10 cellular contexts compared by ENCODE assay signal in the genomic region with DNA sequence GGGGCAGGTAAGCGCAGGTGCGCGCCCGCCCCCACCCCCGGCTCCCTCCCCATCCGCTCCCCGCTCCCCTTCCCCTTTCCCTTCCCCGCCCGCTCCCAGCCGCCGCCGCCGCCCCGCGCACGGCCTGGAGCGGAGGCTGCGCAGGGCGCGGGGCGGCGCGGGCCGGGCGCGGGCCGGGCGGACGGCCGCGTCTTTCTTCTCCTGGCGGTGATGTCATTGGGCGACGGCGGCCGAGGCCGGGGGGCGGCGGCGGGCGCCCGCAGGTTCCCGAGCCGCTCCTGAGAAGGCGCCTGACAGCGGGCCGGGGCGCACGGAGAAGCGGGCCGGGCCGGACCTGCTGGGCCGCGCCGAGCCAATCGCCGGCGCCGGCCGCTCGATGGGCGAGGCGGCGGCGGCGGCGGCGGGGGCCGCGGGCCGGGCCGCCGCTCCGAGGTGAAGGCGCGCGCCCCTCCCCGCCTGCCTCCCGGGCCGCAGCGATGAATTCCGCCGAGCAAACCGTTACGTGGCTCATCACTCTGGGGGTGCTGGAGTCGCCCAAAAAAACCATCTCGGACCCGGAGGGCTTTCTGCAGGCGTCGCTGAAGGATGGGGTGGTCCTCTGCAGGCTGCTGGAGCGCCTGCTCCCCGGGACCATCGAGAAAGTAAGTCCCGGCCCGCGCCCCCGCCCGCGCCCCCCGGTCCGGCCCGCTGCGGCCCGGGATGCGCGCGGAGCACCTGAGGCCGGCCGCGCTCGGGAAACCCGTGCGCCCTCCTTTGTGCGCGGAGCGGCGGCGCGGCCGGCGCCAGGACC. TPM values are rescaled to one million over a fixed set of nuclear protein-coding genes. Genes with fewer than 3 reads are reported as not detected.
DNase-seq lines count a peak whose midpoint lies in the region; ATAC-seq, FAIRE-seq and TF ChIP-seq lines count a peak whose summit lies in the region.
"Had no signal": no experiment of that assay in that cellular context is flagged by ENCODE, and none has a peak within 500 bp of the region (broad histone marks: within the 10 kb centered on the region; RNA-seq: fewer than 3 reads in every experiment).

TSS of gene ARHGEF7 (plus strand) at position 260 of the 790 bp plus-strand sequence. CDS start at position 477, 217 bp downstream.

- H3K9ac ChIP-seq in keratinocyte (ENCODE audit: control insufficient read depth, extremely low read depth, insufficient read depth, low read length): no peak within 1 kb of the TSS
- peak within 1 kb of the TSS; percentile 52 for H3K9ac ChIP-seq in smooth muscle cell (ENCODE audit: low read depth)

- H3K79me2 ChIP-seq in keratinocyte (ENCODE audit: control insufficient read depth, insufficient read depth, low read length) (no peaks in the 10 kb centered on the region), smooth muscle cell (ENCODE audit: low read depth) (no peaks in the 10 kb centered on the region)

- H3K4me2 ChIP-seq in keratinocyte (ENCODE audit: control insufficient read depth, extremely low read depth, insufficient read depth, low read depth, low read length): peak within 1 kb of the TSS; percentile 81
- H3K4me2 ChIP-seq in smooth muscle cell: peak within 1 kb of the TSS; percentile 91

- H3K27me3 ChIP-seq in breast epithelium: peaks cover 0 to 66% of the 10 kb centered on the region in 2 donors
- H3K27me3 ChIP-seq in keratinocyte (ENCODE audit: control insufficient read depth, extremely low read depth, insufficient read depth, low read length): peaks cover 74% of the 10 kb centered on the region
- peaks cover 86% of the 10 kb centered on the region for H3K27me3 ChIP-seq in smooth muscle cell (ENCODE audit: low read depth)

- no peaks in the 10 kb centered on the region for H3K9me1 ChIP-seq in keratinocyte (ENCODE audit: control insufficient read depth, extremely low read depth, insufficient read depth, low read length)

- intact Hi-C loops in breast epithelium (cut with DNase I; ENCODE audit: low total_unique reads): no loop called here

- peak; percentile 63 for DNase-seq in NCI-H345 (lab: John Stamatoyannopoulos, UW)
- DNase-seq in NCI-H345 treated with DMSO at 0.1 percent for 48 hours (lab: John Stamatoyannopoulos, UW; ENCODE audit: unreplicated experiment): no peak
- DNase-seq in NCI-H1105 (lab: John Stamatoyannopoulos, UW): peak; percentile 46
- no peak for DNase-seq in breast epithelium (ENCODE audit: low spot score in 2 of 2)
- no peak for DNase-seq in keratinocyte (ENCODE audit: low read depth, low spot score)
- DNase-seq in smooth muscle cell (lab: John Stamatoyannopoulos, UW; ENCODE audit: unreplicated experiment): no peak
- no peak for DNase-seq in DMS153 (lab: John Stamatoyannopoulos, UW)
- DNase-seq: DND-41 had no signal

- H3F3A ChIP-seq in smooth muscle cell (ENCODE audit: low read depth): peaks cover 6% of the 10 kb centered on the region

- H3K4me3 ChIP-seq in breast epithelium: peak within 1 kb of the TSS; percentile 61 to 75 (median 66)
- H3K4me3 ChIP-seq in keratinocyte (ENCODE audit: control insufficient read depth in 2 of 3, extremely low read depth in 1 of 3, insufficient read depth in 2 of 3, low read depth in 1 of 3, low read length in 3 of 3): peak within 1 kb of the TSS; percentile 23 to 66 (median 60)
- H3K4me3 ChIP-seq in smooth muscle cell: peak within 1 kb of the TSS; percentile 59

- no peak for ATAC-seq in GM19328 (IDR thresholded peaks at IDR 0.05; ENCODE audit: unreplicated experiment)

- no peak for FAIRE-seq in keratinocyte (lab: Jason Lieb, UNC)
- FAIRE-seq: colon had no signal

- H3K27ac ChIP-seq in breast epithelium (peak within 1 kb of the TSS; percentile 71 to 94), keratinocyte (ENCODE audit: control insufficient read depth, insufficient read depth, low read length) (no peak within 1 kb of the TSS), smooth muscle cell (ENCODE audit: low read depth) (no peak within 1 kb of the TSS)

- H2AFZ ChIP-seq in keratinocyte (ENCODE audit: control insufficient read depth, low read length) (peak within 1 kb of the TSS; percentile 24), smooth muscle cell (ENCODE audit: low read depth) (peak within 1 kb of the TSS; percentile 87)

- H3K4me1 ChIP-seq in breast epithelium: peaks cover 0 to 5% of the 10 kb centered on the region in 2 donors
- H3K4me1 ChIP-seq in keratinocyte (ENCODE audit: control insufficient read depth, extremely low read depth, insufficient read depth, low read length): no peaks in the 10 kb centered on the region
- peaks cover 12% of the 10 kb centered on the region for H3K4me1 ChIP-seq in smooth muscle cell (ENCODE audit: low read depth)

- H3K9me3 ChIP-seq in breast epithelium (no peaks in the 10 kb centered on the region), keratinocyte (ENCODE audit: control insufficient read depth, low read depth, low read length) (no peaks in the 10 kb centered on the region), smooth muscle cell (replicated peaks; ENCODE audit: low read depth) (no peaks in the 10 kb centered on the region)

- dilution Hi-C loops in keratinocyte (cut with MboI; ENCODE audit: extremely low pct_ligation_motif_present, low sequenced_read_pairs): no loop called here

- H4K20me1 ChIP-seq in keratinocyte (ENCODE audit: control insufficient read depth, extremely low read depth, insufficient read depth, low read length) (no peaks in the 10 kb centered on the region), smooth muscle cell (ENCODE audit: low read depth) (no peaks in the 10 kb centered on the region)

- 5% methylated on average over 4 of the region's 121 CpGs for WGBS in smooth muscle cell (ENCODE audit: low lambda C conversion rate)

- H3K36me3 ChIP-seq in breast epithelium (no peaks in the 10 kb centered on the region), keratinocyte (ENCODE audit: control insufficient read depth in 2 of 2, extremely low read depth in 1 of 2, insufficient read depth in 2 of 2, low read length in 2 of 2) (no peaks in the 10 kb centered on the region), smooth muscle cell (ENCODE audit: low read depth) (no peaks in the 10 kb centered on the region)

- TF ChIP-seq CTCF in breast epithelium (IDR thresholded peaks at IDR 0.05): no peak
- no peak for TF ChIP-seq CTCF in keratinocyte (optimal IDR thresholded peaks at IDR 0.05 in 1 of 3, IDR thresholded peaks at IDR 0.05 in 1 of 3, conservative IDR thresholded peaks at IDR 0.05 in 1 of 3; ENCODE audit: extremely low read depth in 1 of 3, insufficient read depth in 2 of 3, low read length in 3 of 3)
- no peak for TF ChIP-seq CTCF in smooth muscle cell (IDR thresholded peaks at IDR 0.05; ENCODE audit: borderline replicate concordance, insufficient read depth, poor library complexity, severe bottlenecking)

- no peak for TF ChIP-seq POLR2A in breast epithelium (IDR thresholded peaks at IDR 0.05)

RNA-seq across cellular contexts. Expression of gene ARHGEF7, which starts in this region (rescaled TPM):
- total RNA-seq in breast epithelium (10 to 100 TPM; 79.6 to 92.0 (median 85.5) TPM), smooth muscle cell (21.9 and 32.4 TPM in 2 replicates)
- polyA plus RNA-seq in keratinocyte (19.0 to 25.2 TPM (median 24.9 TPM) in 3 replicates), smooth muscle cell (13.8 and 23.6 TPM in 2 replicates)
- 12.4 TPM for polyA plus RNA-seq in keratinocyte (2011; ENCODE audit: low read depth)
- 11.7 and 15.6 TPM in 2 replicates for polyA plus RNA-seq in keratinocyte (2011; cell fraction: cytosol; rRNA removed)
- 74.2 and 76.3 TPM in 2 replicates for polyA plus RNA-seq in keratinocyte (2011; cell fraction: nucleus; rRNA removed)
- polyA plus RNA-seq in keratinocyte (2012; ENCODE audit: low replicate concordance): 22.1 and 24.5 TPM in 2 replicates
- 15.0 to 32.6 TPM (median 20.8 TPM) in 3 replicates for polyA minus RNA-seq in keratinocyte
- 8.8 TPM for polyA minus RNA-seq in keratinocyte (2011; cell fraction: cytosol; rRNA and poly(A)+ RNA removed)
- 44.4 and 84.5 TPM in 2 replicates for polyA minus RNA-seq in keratinocyte (2011; cell fraction: nucleus; rRNA and poly(A)+ RNA removed)

Comparison
In these comparisons a context has a peak if more than half of its experiments do, and no peak if none do; other contexts are left out.
1. DNase-seq: peak in NCI-H345 (single experiment) and NCI-H1105 (single experiment); none in NCI-H345 treated with DMSO at 0.1 percent for 48 hours (single experiment), breast epithelium (0 of 2), keratinocyte (single experiment), smooth muscle cell (single experiment) and DMS153 (single experiment).
2. H3K27ac ChIP-seq: peak in breast epithelium (2 of 2); none in keratinocyte (single experiment) and smooth muscle cell (single experiment).
3. Peak in every context shown above with its lines, with median percentiles within 50 percentile points of each other: H3K4me3 ChIP-seq.